In genomic region chr19:10379880-10380310, GRCh38 we compare ENCODE assay signal across 8 cellular contexts. TPM values are rescaled to one million over a fixed set of nuclear protein-coding genes. Genes with fewer than 3 reads are reported as not detected.
DNase-seq lines count a peak whose midpoint lies in the region; ATAC-seq, FAIRE-seq and TF ChIP-seq lines count a peak whose summit lies in the region.

No MANE protein-coding gene starts in this region.

- H3K27me3 ChIP-seq in HCT116 (ENCODE audit: insufficient read depth, low read length), result no peaks in the 10 kb centered on the region
- H3K27me3 ChIP-seq in K562 (ENCODE audit: control insufficient read depth in 2 of 2, insufficient read depth in 2 of 2, low read length in 2 of 2), result no peaks in the 10 kb centered on the region
- H3K27me3 ChIP-seq in mesenchymal stem cell (ENCODE audit: control insufficient read depth in 1 of 2, insufficient read depth in 1 of 2, low read length in 2 of 2), result no peaks in the 10 kb centered on the region

- H3K4me2 ChIP-seq in HCT116 (ENCODE audit: low read length) (peak overlapping the region; percentile 100), K562 (ENCODE audit: insufficient read depth, low read length) (peak overlapping the region; percentile 97), mesenchymal stem cell (ENCODE audit: low read length, poor library complexity, severe bottlenecking) (peak overlapping the region; percentile 92)

- H3K79me2 ChIP-seq in HCT116 (ENCODE audit: insufficient read depth, low read length) (peaks cover 9% of the 10 kb centered on the region), K562 (ENCODE audit: control insufficient read depth, insufficient read depth, low read length) (peaks cover 28% of the 10 kb centered on the region)

- TF ChIP-seq CTCF in AG04449 (IDR thresholded peaks at IDR 0.05; ENCODE audit: insufficient read depth, low read length, missing control alignments) (no peak), HCT116 (IDR thresholded peaks at IDR 0.05 in 2 of 3, conservative IDR thresholded peaks at IDR 0.05 in 1 of 3; ENCODE audit: borderline replicate concordance in 1 of 3, insufficient read depth in 1 of 3, low read depth in 2 of 3, low read length in 2 of 3) (no peak), K562 (IDR thresholded peaks at IDR 0.05 in 2 of 3, conservative IDR thresholded peaks at IDR 0.05 in 1 of 3; ENCODE audit: insufficient read depth in 2 of 3, low read depth in 1 of 3, low read length in 3 of 3) (no peak)

- H3K9me3 ChIP-seq in HCT116 (ENCODE audit: control insufficient read depth in 1 of 2, insufficient read depth in 1 of 2, low read depth in 1 of 2, low read length in 2 of 2), result no peaks in the 10 kb centered on the region
- no peaks in the 10 kb centered on the region for H3K9me3 ChIP-seq in K562 (replicated peaks; ENCODE audit: control insufficient read depth, insufficient read depth, low read depth, low read length)
- H3K9me3 ChIP-seq in mesenchymal stem cell (ENCODE audit: control insufficient read depth, low read length), result no peaks in the 10 kb centered on the region

- no peak overlapping the region for H2BK5ac ChIP-seq in mesenchymal stem cell (ENCODE audit: low read depth, low read length, poor library complexity, severe bottlenecking)

- no peaks in the 10 kb centered on the region for H3K9me2 ChIP-seq in HCT116 (ENCODE audit: insufficient read depth)

- no peak overlapping the region for H2BK15ac ChIP-seq in mesenchymal stem cell (ENCODE audit: low read depth, poor library complexity, severe bottlenecking)

- CTCF ChIA-PET in AG04449 (lab: Yijun Ruan, JAX) (interaction anchor here (1.3 to 41.8 kb wide), 7 partner anchors 9 to 284 kb away, joined by 3 to 1180 read pairs (median 4); partner anchors contain the start of gene ICAM1), HCT116 (lab: Charles Lee) (interaction anchor here (0.8 to 2.5 kb wide), 6 partner anchors 9 to 120 kb away, joined by 3 to 27 read pairs (median 6); no protein-coding TSS in a partner anchor), K562 (lab: Yijun Ruan, JAX; ENCODE audit: low intra/inter-chr PET ratio) (no interaction called here)

- H3K18ac ChIP-seq in mesenchymal stem cell (ENCODE audit: low read depth in 1 of 2, low read length in 2 of 2), result peak overlapping the region; percentile 72 to 96

- BruUV-seq in HCT116 (replicated peaks; lab: Mats Ljungman, UMichigan), result TSS peak; percentile 93
- TSS peak; percentile 95 for BruUV-seq in K562 (replicated peaks; lab: Mats Ljungman, UMichigan)

- H3K36me3 ChIP-seq in HCT116 (ENCODE audit: control insufficient read depth in 1 of 2, insufficient read depth in 2 of 2, low read length in 2 of 2) (peaks cover 0 to 5% of the 10 kb centered on the region in 2 experiments; a peak in 2 of 4 replicates), K562 (ENCODE audit: control insufficient read depth, insufficient read depth, low read length) (peaks cover 21% of the 10 kb centered on the region), mesenchymal stem cell (ENCODE audit: control insufficient read depth in 1 of 2, insufficient read depth in 2 of 2, low read depth in 1 of 2, low read length in 2 of 2) (peaks cover 17 to 26% of the 10 kb centered on the region in 2 experiments)

- under 1% methylated on average over 9 of the region's 9 CpGs for WGBS in K562 (ENCODE audit: insufficient coverage, low coverage, missing lambda C conversion rate)
- 0% methylated on average over 9 of the region's 9 CpGs for WGBS in mesenchymal stem cell

- no peak for TF ChIP-seq POLR2A in HCT116 (IDR thresholded peaks at IDR 0.05; ENCODE audit: borderline replicate concordance, extremely low read depth, insufficient read depth, insufficient read length)
- TF ChIP-seq POLR2A in K562 (conservative IDR thresholded peaks at IDR 0.05), result no peak

- ATAC-seq in HCT116, result peak; percentile 2
- ATAC-seq in K562, result peak; percentile 3
- ATAC-seq in HG02973 (IDR thresholded peaks at IDR 0.05; ENCODE audit: unreplicated experiment), result no peak
- ATAC-seq in GM18511 (IDR thresholded peaks at IDR 0.05; ENCODE audit: unreplicated experiment), result no peak

- in situ Hi-C loops in K562 (cut with MboI), result no loop called here

- H2AFZ ChIP-seq in HCT116 (ENCODE audit: low read depth, low read length, poor library complexity, severe bottlenecking), result peak overlapping the region; percentile 24
- peak overlapping the region; percentile 92 for H2AFZ ChIP-seq in K562 (ENCODE audit: low read depth, low read length)
- H2AFZ ChIP-seq in mesenchymal stem cell (ENCODE audit: low read depth, low read length), result peak overlapping the region; percentile 98

- peaks cover 20% of the 10 kb centered on the region for H3K79me1 ChIP-seq in mesenchymal stem cell (replicated peaks; ENCODE audit: low read length, poor library complexity, severe bottlenecking)

- H3K27ac ChIP-seq in HCT116 (ENCODE audit: low read depth, low read length), result peak overlapping the region; percentile 86
- H3K27ac ChIP-seq in K562 (ENCODE audit: extremely low read depth, low read depth, low read length), result peak overlapping the region; percentile 71
- H3K27ac ChIP-seq in mesenchymal stem cell (ENCODE audit: low read length, poor library complexity, severe bottlenecking), result peak overlapping the region; percentile 37

- peak overlapping the region; percentile 98 for H4K8ac ChIP-seq in mesenchymal stem cell (ENCODE audit: low read length)

- H4K91ac ChIP-seq in mesenchymal stem cell (ENCODE audit: low read length), result peak overlapping the region; percentile 67

- peak overlapping the region in 1 of 2 experiments; percentile 90 for H3K4ac ChIP-seq in mesenchymal stem cell (ENCODE audit: low read depth in 1 of 2, low read length in 2 of 2)

- peak overlapping the region; percentile 96 for H3K4me3 ChIP-seq in AG04449 (ENCODE audit: low read depth, low read length)
- peak overlapping the region; percentile 80 to 96 for H3K4me3 ChIP-seq in HCT116 (replicated peaks in 1 of 2; ENCODE audit: low read depth in 1 of 2, low read length in 2 of 2)
- H3K4me3 ChIP-seq in K562, result peak overlapping the region; percentile 91
- H3K4me3 ChIP-seq in mesenchymal stem cell (ENCODE audit: insufficient read depth in 1 of 2, low read depth in 1 of 2, low read length in 2 of 2), result peak overlapping the region; percentile 83 to 94

- peak overlapping the region in 1 of 2 experiments; percentile 89 for H3K14ac ChIP-seq in mesenchymal stem cell (ENCODE audit: low read length in 2 of 2)

- no peak overlapping the region for H2AK5ac ChIP-seq in mesenchymal stem cell (ENCODE audit: low read length, severe bottlenecking)

- TF ChIP-seq RAD21 in HCT116 (IDR thresholded peaks at IDR 0.05; ENCODE audit: low read depth), result no peak
- TF ChIP-seq RAD21 in K562 (CRISPR knock-in tag; conservative IDR thresholded peaks at IDR 0.05 in 1 of 2, IDR thresholded peaks at IDR 0.05 in 1 of 2), result no peak

- H3K23ac ChIP-seq in mesenchymal stem cell (ENCODE audit: low read length in 2 of 2), result peak overlapping the region in 1 of 2 experiments; percentile 32

- POLR2A ChIA-PET in AG04449 (lab: Yijun Ruan, JAX), result interaction anchor here (0.8 to 1.9 kb wide), 6 partner anchors 8 to 109 kb away, joined by 3 to 11 read pairs (median 4); partner anchors contain the start of gene ICAM1
- POLR2A ChIA-PET in HCT116 (lab: Charles Lee), result interaction anchor here (0.7 to 1.4 kb wide), 5 partner anchors 9 to 121 kb away, joined by 4 to 8 read pairs (median 5); partner anchors contain the start of genes ICAM5 and RAVER1
- POLR2A ChIA-PET in K562 (lab: Yijun Ruan, JAX), result interaction anchor here (0.5 to 2.3 kb wide), 14 partner anchors 9 to 374 kb away, joined by 3 to 11 read pairs (median 4); partner anchors contain the start of genes ICAM1, ICAM5 and RAVER1

- TF ChIP-seq EP300 in K562 (IDR thresholded peaks at IDR 0.05; ENCODE audit: low read length), result no peak

- H2BK12ac ChIP-seq in mesenchymal stem cell (ENCODE audit: low read length in 2 of 2), result no peak overlapping the region

- H3K4me1 ChIP-seq in HCT116 (ENCODE audit: control insufficient read depth in 1 of 2, insufficient read depth in 2 of 2, low read length in 2 of 2) (peaks cover 2 to 13% of the 10 kb centered on the region in 2 experiments; a peak in 3 of 4 replicates), K562 (replicated peaks in 1 of 2; ENCODE audit: control insufficient read depth in 2 of 2, insufficient read depth in 2 of 2, low read length in 2 of 2) (peaks cover 8 to 18% of the 10 kb centered on the region in 2 experiments; a peak in 4 of 5 replicates), mesenchymal stem cell (ENCODE audit: control insufficient read depth, insufficient read depth, low read depth, low read length) (peaks cover 12% of the 10 kb centered on the region)

- no peaks in the 10 kb centered on the region for H4K20me1 ChIP-seq in HCT116 (ENCODE audit: insufficient read depth)
- H4K20me1 ChIP-seq in K562 (replicated peaks; ENCODE audit: control insufficient read depth, insufficient read depth, low read length), result no peaks in the 10 kb centered on the region

- peak overlapping the region; percentile 83 for H3K9ac ChIP-seq in HCT116 (ENCODE audit: low read length)
- H3K9ac ChIP-seq in K562 (ENCODE audit: insufficient read depth in 1 of 2, low read depth in 2 of 2, low read length in 2 of 2), result peak overlapping the region; percentile 77 to 98
- peak overlapping the region; percentile 94 for H3K9ac ChIP-seq in mesenchymal stem cell (ENCODE audit: low read length)

- intact Hi-C loops in HCT116 (cut with micrococcal nuclease), result loop anchor here (2.0 kb wide), 1 partner anchor 45 kb away; no protein-coding TSS in a partner anchor
- intact Hi-C loops in K562 (cut with micrococcal nuclease), result loop anchor here (2.0 kb wide), 3 partner anchors 45 to 109 kb away; partner anchors contain the start of genes ICAM1 and ICAM5

- DNase-seq in AG04449 (ENCODE audit: low read depth, low spot score), result no peak
- no peak for DNase-seq in HCT116 (ENCODE audit: low read depth, low spot score)
- DNase-seq in K562 (ENCODE audit: extremely low read depth in 1 of 4, low spot score in 3 of 4), result peak in 3 of 4 experiments; percentile 35 to 42 (median 39)
- DNase-seq in mesenchymal stem cell, result no peak
- no peak for DNase-seq in amygdala (lab: John Stamatoyannopoulos, UW)
- DNase-seq in stimulated activated CD4-positive, alpha-beta T cell treated with anti-CD3 and anti-CD28 coated beads, Interleukin-2, amount 100 ng/mL, for 24 hours, result no peak

- RAD21 ChIA-PET in HCT116 (lab: Charles Lee; ENCODE audit: low non-redundant PET in 1 of 2, low total read pairs in 2 of 2, uncharacterized antibody in 2 of 2, unreplicated experiment in 2 of 2), result interaction anchor here in 1 of 2 experiments (1.1 kb wide), 1 partner anchor 109 kb away, joined by 3 read pairs; the partner anchor contains the start of gene ICAM1

- no peaks in the 10 kb centered on the region for H3K9me1 ChIP-seq in K562 (ENCODE audit: control insufficient read depth, insufficient read depth, low read length)

- no peak for FAIRE-seq in K562 (lab: Jason Lieb, UNC)

- H2BK120ac ChIP-seq in mesenchymal stem cell (ENCODE audit: low read depth, low read length), result no peak overlapping the region

RNA-seq across cellular contexts. Expression of gene TYK2, which starts 0.5 kb away (rescaled TPM):
- total RNA-seq in HCT116 (2021; ENCODE audit: unreplicated experiment), result 110 TPM
- polyA plus RNA-seq in HCT116 (2012), result 97.1 and 98.1 TPM in 2 replicates
- 364 and 893 TPM in 2 replicates for total RNA-seq in K562 (2011; cell fraction: chromatin; rRNA removed; ENCODE audit: low replicate concordance)
- total RNA-seq in K562 (2011; cell fraction: nucleolus; rRNA removed), result 386 and 391 TPM in 2 replicates
- total RNA-seq in K562 (2011; cell fraction: nucleoplasm; rRNA removed), result 314 and 336 TPM in 2 replicates
- total RNA-seq in K562 (2014; rRNA removed), result 132 and 147 TPM in 2 replicates
- total RNA-seq in K562 (2014; rRNA removed; fragmentation: Illumina TruSeq; extraction: Trizol), result 56.6 and 57.5 TPM in 2 replicates
- 85.0 and 85.9 TPM in 2 replicates for total RNA-seq in K562 (2015; rRNA removed; fragmentation: Illumina TruSeq; extraction: Trizol)
- total RNA-seq in K562 (2021), result 123 and 144 TPM in 2 replicates
- polyA plus RNA-seq in K562 (2011; rRNA removed), result 51.9 and 75.4 TPM in 2 replicates
- polyA plus RNA-seq in K562 (2011; cell fraction: cytosol; rRNA removed), result 57.5 and 76.1 TPM in 2 replicates
- 548 and 794 TPM in 2 replicates for polyA plus RNA-seq in K562 (2011; cell fraction: nucleus; rRNA removed)
- 111 and 155 TPM in 2 replicates for polyA plus RNA-seq in K562 (2012)
- 125 and 126 TPM in 2 replicates for polyA plus RNA-seq in K562 (2014; fragmentation: Illumina TruSeq; extraction: Trizol)
- polyA plus RNA-seq in K562 (2014; fragmentation: Nextera tagmentation; extraction: Ambion mirVana), result 10 to 100 TPM; 15.0 to 19.9 TPM
- 174 and 182 TPM in 2 replicates for polyA plus RNA-seq in K562 (2014; rRNA removed)
- 14.0 and 30.4 TPM in 2 replicates for polyA minus RNA-seq in K562 (2011; rRNA and poly(A)+ RNA removed)
- 50.7 and 53.3 TPM in 2 replicates for polyA minus RNA-seq in K562 (2011; cell fraction: cytosol; rRNA and poly(A)+ RNA removed)
- polyA minus RNA-seq in K562 (2011; cell fraction: nucleus; rRNA and poly(A)+ RNA removed), result 55.5 and 67.1 TPM in 2 replicates
- polyA plus RNA-seq in mesenchymal stem cell (2013, experiment 1 of 2), result 66.7 TPM
- 65.7 TPM for polyA plus RNA-seq in mesenchymal stem cell (2013, experiment 2 of 2)

RNA-seq across cellular contexts. Expression of gene CDC37, which starts 23.4 kb away (rescaled TPM):
- total RNA-seq in HCT116 (2021; ENCODE audit: unreplicated experiment) (260 TPM), K562 (2014; rRNA removed) (374 and 442 TPM in 2 replicates), K562 (2014; rRNA removed; fragmentation: Illumina TruSeq; extraction: Trizol) (92.4 and 108 TPM in 2 replicates), K562 (2015; rRNA removed; fragmentation: Illumina TruSeq; extraction: Trizol) (227 and 233 TPM in 2 replicates), K562 (2021) (220 and 242 TPM in 2 replicates)
- polyA plus RNA-seq in HCT116 (2012), result 336 and 355 TPM in 2 replicates
- total RNA-seq in K562 (2011; cell fraction: chromatin; rRNA removed; ENCODE audit: low replicate concordance), result 143 and 313 TPM in 2 replicates
- 204 and 248 TPM in 2 replicates for total RNA-seq in K562 (2011; cell fraction: nucleolus; rRNA removed)
- 196 and 198 TPM in 2 replicates for total RNA-seq in K562 (2011; cell fraction: nucleoplasm; rRNA removed)
- polyA plus RNA-seq in K562 (2011; rRNA removed) (298 and 334 TPM in 2 replicates), K562 (2014; fragmentation: Illumina TruSeq; extraction: Trizol) (188 and 265 TPM in 2 replicates), K562 (2014; fragmentation: Nextera tagmentation; extraction: Ambion mirVana) (10 to 100 TPM in 1 of 2 experiments, 1 to 10 TPM in 1; 6.6 to 12.8 TPM), K562 (2014; rRNA removed) (481 and 538 TPM in 2 replicates)
- 268 and 380 TPM in 2 replicates for polyA plus RNA-seq in K562 (2011; cell fraction: cytosol; rRNA removed)
- polyA plus RNA-seq in K562 (2011; cell fraction: nucleus; rRNA removed), result 1,074 and 1,365 TPM in 2 replicates
- 226 and 230 TPM in 2 replicates for polyA plus RNA-seq in K562 (2012)
- polyA minus RNA-seq in K562 (2011; rRNA and poly(A)+ RNA removed), result 76.0 and 124 TPM in 2 replicates
- 83.3 and 94.9 TPM in 2 replicates for polyA minus RNA-seq in K562 (2011; cell fraction: cytosol; rRNA and poly(A)+ RNA removed)
- 51.0 and 68.2 TPM in 2 replicates for polyA minus RNA-seq in K562 (2011; cell fraction: nucleus; rRNA and poly(A)+ RNA removed)
- 163 TPM for polyA plus RNA-seq in mesenchymal stem cell (2013, experiment 1 of 2)
- 156 TPM for polyA plus RNA-seq in mesenchymal stem cell (2013, experiment 2 of 2)

RNA-seq across cellular contexts. Expression of gene PDE4A, which starts 40.4 kb away (rescaled TPM):
- total RNA-seq in HCT116 (2021; ENCODE audit: unreplicated experiment) (33.7 TPM), K562 (2014; rRNA removed) (4.2 and 4.7 TPM in 2 replicates), K562 (2014; rRNA removed; fragmentation: Illumina TruSeq; extraction: Trizol) (3.2 and 3.6 TPM in 2 replicates), K562 (2015; rRNA removed; fragmentation: Illumina TruSeq; extraction: Trizol) (4.6 and 5.1 TPM in 2 replicates), K562 (2021) (25.5 and 26.9 TPM in 2 replicates)
- polyA plus RNA-seq in HCT116 (2012), result 23.3 and 25.2 TPM in 2 replicates
- 30.8 and 75.5 TPM in 2 replicates for total RNA-seq in K562 (2011; cell fraction: chromatin; rRNA removed; ENCODE audit: low replicate concordance)
- total RNA-seq in K562 (2011; cell fraction: nucleolus; rRNA removed), result 29.5 and 33.3 TPM in 2 replicates
- total RNA-seq in K562 (2011; cell fraction: nucleoplasm; rRNA removed), result 27.9 and 30.0 TPM in 2 replicates
- polyA plus RNA-seq in K562 (2011; rRNA removed) (6.0 and 7.6 TPM in 2 replicates), K562 (2014; fragmentation: Illumina TruSeq; extraction: Trizol) (15.1 and 16.5 TPM in 2 replicates), K562 (2014; fragmentation: Nextera tagmentation; extraction: Ambion mirVana) (under 1 TPM; 0.66 to 0.68 TPM), K562 (2014; rRNA removed) (14.2 and 14.3 TPM in 2 replicates)
- polyA plus RNA-seq in K562 (2011; cell fraction: cytosol; rRNA removed), result 7.1 and 9.9 TPM in 2 replicates
- polyA plus RNA-seq in K562 (2011; cell fraction: nucleus; rRNA removed), result 16.4 and 26.9 TPM in 2 replicates
- 12.3 and 18.3 TPM in 2 replicates for polyA plus RNA-seq in K562 (2012)
- 4.5 and 7.0 TPM in 2 replicates for polyA minus RNA-seq in K562 (2011; rRNA and poly(A)+ RNA removed)
- 14.0 and 20.1 TPM in 2 replicates for polyA minus RNA-seq in K562 (2011; cell fraction: cytosol; rRNA and poly(A)+ RNA removed)
- polyA minus RNA-seq in K562 (2011; cell fraction: nucleus; rRNA and poly(A)+ RNA removed), result 8.8 and 9.9 TPM in 2 replicates
- polyA plus RNA-seq in mesenchymal stem cell (2013, experiment 1 of 2), result 10.4 TPM
- polyA plus RNA-seq in mesenchymal stem cell (2013, experiment 2 of 2), result 10.3 TPM

RNA-seq across cellular contexts. Expression of gene ICAM3, which starts 40.5 kb away (rescaled TPM):
- total RNA-seq in HCT116 (2021; ENCODE audit: unreplicated experiment) (8.3 TPM), K562 (2014; rRNA removed) (28.6 and 33.1 TPM in 2 replicates), K562 (2014; rRNA removed; fragmentation: Illumina TruSeq; extraction: Trizol) (12.0 and 21.3 TPM in 2 replicates), K562 (2015; rRNA removed; fragmentation: Illumina TruSeq; extraction: Trizol) (27.8 TPM in 2 replicates), K562 (2021) (39.5 and 42.2 TPM in 2 replicates)
- 8.8 and 12.0 TPM in 2 replicates for polyA plus RNA-seq in HCT116 (2012)
- total RNA-seq in K562 (2011; cell fraction: chromatin; rRNA removed; ENCODE audit: low replicate concordance), result 3.1 and 13.6 TPM in 2 replicates
- total RNA-seq in K562 (2011; cell fraction: nucleolus; rRNA removed), result 13.3 and 15.5 TPM in 2 replicates
- 8.9 and 10.7 TPM in 2 replicates for total RNA-seq in K562 (2011; cell fraction: nucleoplasm; rRNA removed)
- polyA plus RNA-seq in K562 (2011; rRNA removed) (24.2 and 25.2 TPM in 2 replicates), K562 (2014; fragmentation: Illumina TruSeq; extraction: Trizol) (21.4 and 22.2 TPM in 2 replicates), K562 (2014; fragmentation: Nextera tagmentation; extraction: Ambion mirVana) (10 to 100 TPM in 1 of 2 experiments, 1 to 10 TPM in 1; 6.5 to 10.8 TPM), K562 (2014; rRNA removed) (29.7 and 31.1 TPM in 2 replicates)
- 24.7 and 48.2 TPM in 2 replicates for polyA plus RNA-seq in K562 (2011; cell fraction: cytosol; rRNA removed)
- 13.6 and 14.4 TPM in 2 replicates for polyA plus RNA-seq in K562 (2011; cell fraction: nucleus; rRNA removed)
- polyA plus RNA-seq in K562 (2012), result 15.9 and 42.8 TPM in 2 replicates
- polyA minus RNA-seq in K562 (2011; rRNA and poly(A)+ RNA removed), result 8.3 and 11.0 TPM in 2 replicates
- 18.0 and 18.9 TPM in 2 replicates for polyA minus RNA-seq in K562 (2011; cell fraction: cytosol; rRNA and poly(A)+ RNA removed)
- 4.7 and 5.1 TPM in 2 replicates for polyA minus RNA-seq in K562 (2011; cell fraction: nucleus; rRNA and poly(A)+ RNA removed)
- 9.2 TPM for polyA plus RNA-seq in mesenchymal stem cell (2013, experiment 1 of 2)
- polyA plus RNA-seq in mesenchymal stem cell (2013, experiment 2 of 2), result 9.8 TPM

RNA-seq across cellular contexts. Expression of gene RAVER1, which starts 46.6 kb away (rescaled TPM):
- total RNA-seq in HCT116 (2021; ENCODE audit: unreplicated experiment) (71.0 TPM), K562 (2014; rRNA removed) (30.1 and 45.1 TPM in 2 replicates), K562 (2014; rRNA removed; fragmentation: Illumina TruSeq; extraction: Trizol) (2.3 and 2.8 TPM in 2 replicates), K562 (2015; rRNA removed; fragmentation: Illumina TruSeq; extraction: Trizol) (7.0 and 9.3 TPM in 2 replicates), K562 (2021) (112 and 113 TPM in 2 replicates)
- polyA plus RNA-seq in HCT116 (2012), result 34.6 and 40.1 TPM in 2 replicates
- total RNA-seq in K562 (2011; cell fraction: chromatin; rRNA removed; ENCODE audit: low replicate concordance), result 30.5 and 66.0 TPM in 2 replicates
- 39.2 and 46.7 TPM in 2 replicates for total RNA-seq in K562 (2011; cell fraction: nucleolus; rRNA removed)
- total RNA-seq in K562 (2011; cell fraction: nucleoplasm; rRNA removed), result 28.3 and 42.4 TPM in 2 replicates
- polyA plus RNA-seq in K562 (2011; rRNA removed) (2.4 and 4.9 TPM in 2 replicates), K562 (2014; fragmentation: Illumina TruSeq; extraction: Trizol) (9.3 and 36.7 TPM in 2 replicates), K562 (2014; fragmentation: Nextera tagmentation; extraction: Ambion mirVana) (under 1 TPM; 0.06 to 0.08 TPM), K562 (2014; rRNA removed) (24.6 and 29.2 TPM in 2 replicates)
- polyA plus RNA-seq in K562 (2011; cell fraction: cytosol; rRNA removed), result 3.4 and 9.5 TPM in 2 replicates
- 22.5 and 41.1 TPM in 2 replicates for polyA plus RNA-seq in K562 (2011; cell fraction: nucleus; rRNA removed)
- polyA plus RNA-seq in K562 (2012), result 39.6 and 39.8 TPM in 2 replicates
- 5.8 and 8.6 TPM in 2 replicates for polyA minus RNA-seq in K562 (2011; rRNA and poly(A)+ RNA removed)
- 41.5 and 55.1 TPM in 2 replicates for polyA minus RNA-seq in K562 (2011; cell fraction: cytosol; rRNA and poly(A)+ RNA removed)
- 14.7 and 15.3 TPM in 2 replicates for polyA minus RNA-seq in K562 (2011; cell fraction: nucleus; rRNA and poly(A)+ RNA removed)
- polyA plus RNA-seq in mesenchymal stem cell (2013, experiment 1 of 2), result 24.7 TPM
- polyA plus RNA-seq in mesenchymal stem cell (2013, experiment 2 of 2), result 24.2 TPM

Comparison
In these comparisons a context has a peak if more than half of its experiments do, and no peak if none do; other contexts are left out.
1. DNase-seq: peak in K562 (3 of 4); none in AG04449 (single experiment), HCT116 (single experiment), mesenchymal stem cell (single experiment), amygdala (0 of 56) and stimulated activated CD4-positive, alpha-beta T cell treated with anti-CD3 and anti-CD28 coated beads, Interleukin-2, amount 100 ng/mL, for 24 hours (0 of 2).
2. ATAC-seq: peak in HCT116 (single experiment) and K562 (single experiment); none in HG02973 (single experiment) and GM18511 (single experiment).
3. H2AFZ ChIP-seq: peak in every context shown above with its lines; median percentile 98 in mesenchymal stem cell; 92 in K562; 24 in HCT116.
4. Peak in every context shown above with its lines, with median percentiles within 50 percentile points of each other: H3K4me3 ChIP-seq, H3K27ac ChIP-seq, H3K4me2 ChIP-seq and H3K9ac ChIP-seq.